7 cellular contexts compared by ENCODE assay signal in the genomic region with DNA sequence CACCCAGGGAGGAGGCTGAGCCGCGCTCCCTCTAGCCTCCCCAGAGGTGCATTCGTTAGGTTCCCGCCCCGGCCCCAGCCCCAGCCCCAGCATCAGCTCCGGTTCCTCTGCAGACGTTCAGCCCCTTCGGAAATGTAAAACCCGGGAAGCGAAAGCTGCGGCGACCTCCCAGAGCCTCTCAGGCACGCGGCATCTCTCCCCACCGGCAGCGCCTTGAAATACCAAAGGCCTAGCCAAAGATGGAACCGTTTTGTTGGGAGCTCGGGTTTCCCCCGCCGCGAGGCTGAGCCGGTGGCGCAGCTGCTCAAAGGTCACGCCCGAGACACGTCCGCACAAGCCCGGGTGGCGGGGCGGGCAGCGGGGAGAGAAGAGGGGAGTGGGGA.
DNase-seq lines count a peak whose midpoint lies in the region; ATAC-seq, FAIRE-seq and TF ChIP-seq lines count a peak whose summit lies in the region.

No MANE protein-coding gene starts in this region.

- WGBS in HepG2 (ENCODE audit: low lambda C conversion rate), result 2% methylated on average over 20 of the region's 31 CpGs

- H3K4me3 ChIP-seq in OCI-LY3 (ENCODE audit: low read length) (peak overlapping the region; percentile 71), cardiac fibroblast (replicated peaks in 1 of 2; ENCODE audit: low read depth in 2 of 2, low read length in 2 of 2) (peak overlapping the region in 1 of 2 donors; percentile 16), HepG2 (replicated peaks in 1 of 3; ENCODE audit: insufficient read depth in 1 of 3, low read depth in 2 of 3, low read length in 3 of 3) (peak overlapping the region; percentile 43 to 56 (median 47))

- in situ Hi-C loops in HepG2 (cut with HindIII; ENCODE audit: extremely low pct_ligation_motif_present, low pct_unique_long_range_greater_than_20kb), result no loop called here

- H4K20me1 ChIP-seq in OCI-LY3 (ENCODE audit: insufficient read depth, low read length), result no peaks in the 10 kb centered on the region
- no peaks in the 10 kb centered on the region for H4K20me1 ChIP-seq in HepG2 (ENCODE audit: insufficient read depth, low read length)

- ATAC-seq in GM18505 (IDR thresholded peaks at IDR 0.05; ENCODE audit: unreplicated experiment) (peak; percentile 69), HG03095 (IDR thresholded peaks at IDR 0.05; ENCODE audit: unreplicated experiment) (peak; percentile 53), HepG2 (peak; percentile 93), HG03280 (IDR thresholded peaks at IDR 0.05; ENCODE audit: unreplicated experiment) (no peak)

- H2AFZ ChIP-seq in OCI-LY3 (ENCODE audit: low read depth, low read length) (peak overlapping the region; percentile 71; the same call in 1 of the 2 replicates), HepG2 (ENCODE audit: low read length) (no peak overlapping the region)

- H3K9ac ChIP-seq in OCI-LY3 (ENCODE audit: low read length) (peak overlapping the region; percentile 45), HepG2 (ENCODE audit: insufficient read depth, low read depth, low read length) (peak overlapping the region; percentile 65)

- peak; percentile 40 to 59 for DNase-seq in cardiac fibroblast (ENCODE audit: low read depth in 2 of 2)
- DNase-seq in HepG2 (ENCODE audit: low spot score), result peak; percentile 65
- peak; percentile 14 to 21 for DNase-seq in stimulated activated CD4-positive, alpha-beta T cell treated with anti-CD3 and anti-CD28 coated beads, Interleukin-4, amount 100 ng/mL, for 48 hours (ENCODE audit: low read depth in 2 of 2)

- H3K27me3 ChIP-seq in OCI-LY3 (ENCODE audit: low read depth, low read length), result no peaks in the 10 kb centered on the region
- H3K27me3 ChIP-seq in HepG2 (ENCODE audit: control insufficient read depth in 1 of 2, insufficient read depth in 2 of 2, low read length in 2 of 2), result no peaks in the 10 kb centered on the region

- POLR2A ChIA-PET in HepG2 (lab: Yijun Ruan, JAX), result interaction anchor here (0.6 to 3.3 kb wide), 15 partner anchors 9 to 429 kb away, joined by 3 to 35 read pairs (median 8); a partner anchor contains a TSS

- no TSS peak for BruUV-seq in HepG2 (replicated peaks; lab: Mats Ljungman, UMichigan)

- H3K4me1 ChIP-seq in OCI-LY3 (ENCODE audit: low read length), result peaks cover 23% of the 10 kb centered on the region
- H3K4me1 ChIP-seq in HepG2 (ENCODE audit: insufficient read depth, low read length), result peaks cover 54% of the 10 kb centered on the region

- no peak; the same call in 1 of the 2 replicates for TF ChIP-seq RAD21 in HepG2 (CRISPR knock-in tag; IDR thresholded peaks at IDR 0.05)

- TF ChIP-seq POLR2A in GM18505 (IDR thresholded peaks at IDR 0.05; ENCODE audit: borderline replicate concordance, extremely low read depth, insufficient read depth, insufficient read length) (peak; percentile 30), HepG2 (IDR thresholded peaks at IDR 0.05; ENCODE audit: insufficient read depth in 1 of 2, low read depth in 2 of 2, low read length in 2 of 2) (peak; percentile 51 to 62; a peak in 2 of 4 replicates)

- no peaks in the 10 kb centered on the region for H3K36me3 ChIP-seq in OCI-LY3 (replicated peaks; ENCODE audit: low read depth, low read length)
- H3K36me3 ChIP-seq in HepG2 (replicated peaks in 1 of 2; ENCODE audit: control insufficient read depth in 1 of 2, insufficient read depth in 2 of 2, low read length in 2 of 2), result no peaks in the 10 kb centered on the region

- TF ChIP-seq EP300 in HepG2 (IDR thresholded peaks at IDR 0.05; ENCODE audit: low read depth in 2 of 2, low read length in 2 of 2) (0 out of 4 replicates have a peak, but pooled peaks of 1 of the 2 experiments have one; percentile 38), HepG2 (CRISPR knock-in tag; IDR thresholded peaks at IDR 0.05; ENCODE audit: borderline replicate concordance) (no peak)

- CTCF ChIA-PET in HepG2 (lab: Yijun Ruan, JAX; ENCODE audit: low intra/inter-chr PET ratio, low total read pairs), result no interaction called here

- H3K9me3 ChIP-seq in OCI-LY3 (ENCODE audit: insufficient read depth, low read length) (no peaks in the 10 kb centered on the region), HepG2 (ENCODE audit: low read length) (no peaks in the 10 kb centered on the region)

- no peak for TF ChIP-seq CTCF in OCI-LY3 (IDR thresholded peaks at IDR 0.05; ENCODE audit: low read depth, low read length)
- TF ChIP-seq CTCF in cardiac fibroblast (IDR thresholded peaks at IDR 0.05; ENCODE audit: low read depth, low read length), result no peak
- 0 out of 2 replicates have a peak, but pooled peaks have one; percentile 13 for TF ChIP-seq CTCF in HepG2 (CRISPR knock-in tag; IDR thresholded peaks at IDR 0.05)

- H3K79me2 ChIP-seq in OCI-LY3 (ENCODE audit: low read length) (no peaks in the 10 kb centered on the region), HepG2 (ENCODE audit: insufficient read depth, low read length) (no peaks in the 10 kb centered on the region)

- no peak for FAIRE-seq in HepG2 (lab: Jason Lieb, UNC)

- H3K27ac ChIP-seq in OCI-LY3 (ENCODE audit: low read length), result no peak overlapping the region
- H3K27ac ChIP-seq in HepG2 (ENCODE audit: extremely low read length, insufficient read depth, low read length), result peak overlapping the region; percentile 73

- H3K4me2 ChIP-seq in OCI-LY3 (ENCODE audit: low read length), result peak overlapping the region; percentile 83
- H3K4me2 ChIP-seq in HepG2 (ENCODE audit: low read depth, low read length), result peak overlapping the region; percentile 86

- intact Hi-C loops in HepG2 (cut with micrococcal nuclease; ENCODE audit: unreplicated experiment), result no loop called here

TF ChIP-seq in HepG2, 621 proteins besides CTCF, POLR2A, EP300 and RAD21 (continues in another document):
- TF ChIP-seq RARG (CRISPR knock-in tag; IDR thresholded peaks at IDR 0.05; ENCODE audit: low read depth) (no peak), ZNF34 (CRISPR knock-in tag; IDR thresholded peaks at IDR 0.05; ENCODE audit: borderline replicate concordance) (no peak), ZNF329 (CRISPR knock-in tag; IDR thresholded peaks at IDR 0.05; ENCODE audit: low read depth) (no peak), ZSCAN9 (CRISPR knock-in tag; IDR thresholded peaks at IDR 0.05; ENCODE audit: borderline replicate concordance) (no peak), NCOA5 (CRISPR knock-in tag; IDR thresholded peaks at IDR 0.05) (no peak), ELF3 (CRISPR knock-in tag; IDR thresholded peaks at IDR 0.05) (0 out of 2 replicates have a peak, but pooled peaks have one; percentile 12), ZNF790 (CRISPR knock-in tag; IDR thresholded peaks at IDR 0.05; ENCODE audit: borderline replicate concordance) (no peak)
- TF ChIP-seq, protein P1, sequence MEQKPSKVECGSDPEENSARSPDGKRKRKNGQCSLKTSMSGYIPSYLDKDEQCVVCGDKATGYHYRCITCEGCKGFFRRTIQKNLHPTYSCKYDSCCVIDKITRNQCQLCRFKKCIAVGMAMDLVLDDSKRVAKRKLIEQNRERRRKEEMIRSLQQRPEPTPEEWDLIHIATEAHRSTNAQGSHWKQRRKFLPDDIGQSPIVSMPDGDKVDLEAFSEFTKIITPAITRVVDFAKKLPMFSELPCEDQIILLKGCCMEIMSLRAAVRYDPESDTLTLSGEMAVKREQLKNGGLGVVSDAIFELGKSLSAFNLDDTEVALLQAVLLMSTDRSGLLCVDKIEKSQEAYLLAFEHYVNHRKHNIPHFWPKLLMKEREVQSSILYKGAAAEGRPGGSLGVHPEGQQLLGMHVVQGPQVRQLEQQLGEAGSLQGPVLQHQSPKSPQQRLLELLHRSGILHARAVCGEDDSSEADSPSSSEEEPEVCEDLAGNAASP (CRISPR knock-in tag; IDR thresholded peaks at IDR 0.05; ENCODE audit: borderline replicate concordance), result no peak
- TF ChIP-seq, protein P2, sequence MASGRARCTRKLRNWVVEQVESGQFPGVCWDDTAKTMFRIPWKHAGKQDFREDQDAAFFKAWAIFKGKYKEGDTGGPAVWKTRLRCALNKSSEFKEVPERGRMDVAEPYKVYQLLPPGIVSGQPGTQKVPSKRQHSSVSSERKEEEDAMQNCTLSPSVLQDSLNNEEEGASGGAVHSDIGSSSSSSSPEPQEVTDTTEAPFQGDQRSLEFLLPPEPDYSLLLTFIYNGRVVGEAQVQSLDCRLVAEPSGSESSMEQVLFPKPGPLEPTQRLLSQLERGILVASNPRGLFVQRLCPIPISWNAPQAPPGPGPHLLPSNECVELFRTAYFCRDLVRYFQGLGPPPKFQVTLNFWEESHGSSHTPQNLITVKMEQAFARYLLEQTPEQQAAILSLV (CRISPR knock-in tag; IDR thresholded peaks at IDR 0.05; ENCODE audit: borderline replicate concordance), result no peak
